In the genomic region with DNA sequence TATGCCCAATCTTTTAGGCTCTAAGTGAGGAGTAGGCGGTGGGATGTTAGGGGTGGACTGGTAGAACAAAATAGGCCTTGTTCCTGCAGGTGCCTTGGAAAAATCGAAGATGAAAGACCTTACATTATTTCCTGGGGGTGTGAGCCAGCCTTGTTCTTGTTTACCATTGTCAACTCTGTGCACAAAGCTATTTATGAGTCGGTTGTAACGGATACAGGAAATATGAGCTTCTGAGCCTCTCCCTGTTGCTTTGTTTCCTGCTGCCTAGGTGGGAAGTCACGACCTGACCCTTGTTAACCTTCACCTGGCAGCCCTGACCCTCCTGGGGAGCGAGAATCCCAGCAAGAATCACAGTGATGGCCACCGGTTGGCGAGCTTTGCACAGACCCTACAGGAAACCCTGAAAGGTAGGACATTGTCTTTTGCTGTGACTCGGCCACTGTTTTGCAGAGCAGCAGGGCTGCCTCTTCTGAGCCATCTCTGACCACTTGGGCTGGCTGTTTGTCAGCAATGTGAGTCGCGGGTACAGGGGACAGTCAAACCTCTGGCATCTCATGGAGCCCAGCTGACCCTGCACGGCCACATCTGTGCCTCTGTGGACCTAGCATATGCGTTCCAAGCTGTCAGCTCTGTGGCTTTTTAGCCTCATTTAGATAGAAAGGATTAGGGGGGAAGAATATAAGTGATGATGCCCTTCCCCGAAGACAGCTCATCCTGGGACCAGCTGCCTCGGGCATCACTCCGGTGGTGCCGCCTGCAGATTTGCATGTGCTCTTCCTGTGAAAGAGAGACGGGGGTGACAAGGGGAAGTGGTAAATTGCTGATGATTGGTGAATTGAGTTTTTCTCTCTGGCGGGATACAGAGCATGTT, we compare ENCODE assay signal across 8 cellular contexts.
DNase-seq lines count a peak whose midpoint lies in the region; ATAC-seq and TF ChIP-seq lines count a peak whose summit lies in the region.

No MANE protein-coding gene starts in this region.

- H3K36me3 Mint-ChIP-seq in naive thymus-derived CD8-positive, alpha-beta T cell: no peaks in the 10 kb centered on the region

- peak overlapping the region; percentile 86 to 100 (median 94) for H3K27ac Mint-ChIP-seq in naive thymus-derived CD8-positive, alpha-beta T cell

- no peak for TF ChIP-seq CTCF in heart right ventricle (IDR thresholded peaks at IDR 0.05)
- TF ChIP-seq CTCF in MM.1S (IDR thresholded peaks at IDR 0.05; ENCODE audit: low read length): no peak

- H4K20me1 ChIP-seq in MM.1S (ENCODE audit: insufficient read depth, low read length): no peaks in the 10 kb centered on the region

- DNase-seq in heart right ventricle (no peak), Right ventricle myocardium inferior (ENCODE audit: missing footprints) (no peak), MM.1S (peak; percentile 41), iPS-NIHi11 (ENCODE audit: low spot score) (no peak), NCI-H774 (lab: John Stamatoyannopoulos, UW) (no peak)
- DNase-seq in activated T-cell treated with anti-CD3 and anti-CD28 coated beads, Interleukin-2, amount 50 U/mL, for 1 hour: peak; percentile 38
- peak in 5 of 10 donors; percentile 7 to 56 (median 42) for DNase-seq in naive thymus-derived CD8-positive, alpha-beta T cell

- peak overlapping the region; percentile 16; the same call in 1 of the 2 replicates for H3K4me2 ChIP-seq in MM.1S (ENCODE audit: low read depth, low read length)

- peaks cover 41 to 82% (median 73%) of the 10 kb centered on the region in 4 donors for H3K4me1 Mint-ChIP-seq in naive thymus-derived CD8-positive, alpha-beta T cell

- H3K4me3 Mint-ChIP-seq in naive thymus-derived CD8-positive, alpha-beta T cell: peak overlapping the region; percentile 69 to 88 (median 84)

- no peaks in the 10 kb centered on the region for H3F3A ChIP-seq in MM.1S (ENCODE audit: insufficient read depth, low read length)

- H3K27me3 Mint-ChIP-seq in naive thymus-derived CD8-positive, alpha-beta T cell: peaks cover 0 to 3% (median 0%) of the 10 kb centered on the region in 5 donors

- H3K4me3 ChIP-seq in heart right ventricle (peak overlapping the region in 3 of 10 donors; percentile 3 to 28 (median 13)), MM.1S (ENCODE audit: low read length) (peak overlapping the region; percentile 5; the same call in 1 of the 2 replicates)

- H3K9me2 ChIP-seq in MM.1S (replicated peaks; ENCODE audit: insufficient read depth, low read length): no peaks in the 10 kb centered on the region

- POLR2A ChIA-PET in naive thymus-derived CD8-positive, alpha-beta T cell (lab: Charles Lee): interaction anchor here (0.5 to 1.7 kb wide), 6 partner anchors 12 to 1160 kb away, joined by 3 to 14 read pairs (median 3); partner anchors contain the start of gene SEPTIN7

- peaks cover 0 to 88% (median 54%) of the 10 kb centered on the region in 9 donors for H3K4me1 ChIP-seq in heart right ventricle
- H3K4me1 ChIP-seq in MM.1S (ENCODE audit: low read length): peaks cover 10% of the 10 kb centered on the region

- H3K9me3 ChIP-seq in heart right ventricle: no peaks in the 10 kb centered on the region
- H3K9me3 ChIP-seq in MM.1S (replicated peaks; ENCODE audit: insufficient read depth, low read length): no peaks in the 10 kb centered on the region

- no peaks in the 10 kb centered on the region for H3K79me2 ChIP-seq in MM.1S (ENCODE audit: low read length)

- no peaks in the 10 kb centered on the region for H3K9me3 Mint-ChIP-seq in naive thymus-derived CD8-positive, alpha-beta T cell

- 59 to 66% methylated on average over 19 of the region's 19 CpGs for WGBS in heart right ventricle, 2 donors

- peak; percentile 13 to 48 (median 32) for ATAC-seq in heart right ventricle
- no peak for ATAC-seq in Right ventricle myocardium inferior
- peak; percentile 21 to 32 for ATAC-seq in naive thymus-derived CD8-positive, alpha-beta T cell
- no peak for ATAC-seq in HG03571 (IDR thresholded peaks at IDR 0.05; ENCODE audit: unreplicated experiment)

- intact Hi-C loops in heart right ventricle (cut with DNase I) (loop anchor here in 7 of 10 donors (5.0 to 10.0 kb wide), 5 partner anchors 75 to 133 kb away; partner anchors contain the start of gene EEPD1 (in 2 of the 7)), Right ventricle myocardium inferior (cut with DNase I) (loop anchor here (5.0 kb wide), 1 partner anchor 60 kb away; no protein-coding TSS in a partner anchor)

- H3K27me3 ChIP-seq in heart right ventricle (no peaks in the 10 kb centered on the region), MM.1S (replicated peaks; ENCODE audit: insufficient read depth, low read length) (no peaks in the 10 kb centered on the region)

- peaks cover 0 to 35% (median 0%) of the 10 kb centered on the region in 9 donors for H3K36me3 ChIP-seq in heart right ventricle
- no peaks in the 10 kb centered on the region for H3K36me3 ChIP-seq in MM.1S (replicated peaks; ENCODE audit: insufficient read depth, low read length)

- H2AFZ ChIP-seq in MM.1S (ENCODE audit: low read length): peak overlapping the region; percentile 30

- H3K27ac ChIP-seq in heart right ventricle (peak overlapping the region in 9 of 10 donors; percentile 39 to 90 (median 74)), MM.1S (ENCODE audit: low read length) (peak overlapping the region; percentile 5; the same call in 1 of the 2 replicates)

- no peak overlapping the region for H3K9ac ChIP-seq in MM.1S (ENCODE audit: low read length)

Comparison
In these comparisons a context has a peak if more than half of its experiments do, and no peak if none do; other contexts are left out.
1. ATAC-seq: peak in heart right ventricle (8 of 8) and naive thymus-derived CD8-positive, alpha-beta T cell (2 of 2); none in Right ventricle myocardium inferior (single experiment) and HG03571 (single experiment).
2. DNase-seq: peak in MM.1S (single experiment) and activated T-cell treated with anti-CD3 and anti-CD28 coated beads, Interleukin-2, amount 50 U/mL, for 1 hour (single experiment); none in heart right ventricle (0 of 2), Right ventricle myocardium inferior (single experiment), iPS-NIHi11 (single experiment) and NCI-H774 (single experiment).